In the genomic region with DNA sequence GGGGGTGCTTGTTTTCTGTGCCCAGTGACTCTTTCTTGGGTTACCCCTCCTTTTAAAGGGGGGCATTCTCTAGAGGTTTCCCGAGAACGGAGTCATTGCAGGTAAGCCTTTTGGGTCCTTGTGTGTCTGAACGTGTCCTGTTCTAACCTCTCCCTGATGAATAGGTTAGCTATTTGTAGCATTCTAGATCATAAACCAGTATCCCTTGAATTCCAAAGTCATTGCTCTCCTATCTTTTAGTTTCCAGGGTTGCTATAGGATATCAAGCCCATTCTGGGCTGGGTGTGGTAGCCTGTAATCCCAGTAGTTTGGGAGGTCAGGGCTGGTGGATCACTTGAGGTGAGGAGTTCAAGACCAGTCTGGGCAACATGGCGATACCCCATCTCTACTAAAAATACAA, we compare ENCODE assay signal across 12 cellular contexts.
DNase-seq lines count a peak whose midpoint lies in the region; ATAC-seq and TF ChIP-seq lines count a peak whose summit lies in the region.
"Had no signal": no experiment of that assay in that cellular context is flagged by ENCODE, and none has a peak within 500 bp of the region (broad histone marks: within the 10 kb centered on the region; RNA-seq: fewer than 3 reads in every experiment).

No MANE protein-coding gene starts in this region.

- TF ChIP-seq POLR2A in tibial nerve (IDR thresholded peaks at IDR 0.05) = no peak

- H3F3A ChIP-seq in neural progenitor cell (ENCODE audit: low read depth) = no peaks in the 10 kb centered on the region

- H3K4me1 ChIP-seq in RWPE2 (ENCODE audit: insufficient read depth, poor library complexity, severe bottlenecking) = peaks cover 12% of the 10 kb centered on the region
- H3K4me1 ChIP-seq in foreskin keratinocyte = peaks cover 26% of the 10 kb centered on the region
- H3K4me1 ChIP-seq in neural progenitor cell = peaks cover 7% of the 10 kb centered on the region
- peaks cover 0 to 15% (median 2%) of the 10 kb centered on the region in 4 donors for H3K4me1 ChIP-seq in tibial nerve

- H3K27me3 ChIP-seq in RWPE2 (ENCODE audit: insufficient read depth, poor library complexity, severe bottlenecking) (no peaks in the 10 kb centered on the region), foreskin keratinocyte (no peaks in the 10 kb centered on the region), neural progenitor cell (no peaks in the 10 kb centered on the region), tibial nerve (no peaks in the 10 kb centered on the region)

- H3K4me3 ChIP-seq in RWPE2 (ENCODE audit: severe bottlenecking) (no peak overlapping the region), neural progenitor cell (no peak overlapping the region), tibial nerve (no peak overlapping the region), foreskin fibroblast (ENCODE audit: low read depth in 1 of 2, low read length in 2 of 2) (no peak overlapping the region)

- peaks cover 3% of the 10 kb centered on the region for H3K9me3 Mint-ChIP-seq in neural progenitor cell
- H3K9me3 Mint-ChIP-seq: CD8-positive, alpha-beta T cell had no signal

- no peak overlapping the region for H3K9ac ChIP-seq in neural progenitor cell

- H3K4me1 Mint-ChIP-seq in neural progenitor cell = peaks cover 16% of the 10 kb centered on the region

- TF ChIP-seq CTCF in RWPE2 (IDR thresholded peaks at IDR 0.05; ENCODE audit: poor library complexity, severe bottlenecking) (no peak), foreskin keratinocyte (conservative IDR thresholded peaks at IDR 0.05) (no peak), neural progenitor cell (IDR thresholded peaks at IDR 0.05) (no peak), tibial nerve (IDR thresholded peaks at IDR 0.05) (no peak), foreskin fibroblast (IDR thresholded peaks at IDR 0.05; ENCODE audit: low read depth, low read length) (no peak)

- no peaks in the 10 kb centered on the region for H3K9me3 ChIP-seq in RWPE2 (ENCODE audit: severe bottlenecking)
- H3K9me3 ChIP-seq in neural progenitor cell (ENCODE audit: low read depth) = no peaks in the 10 kb centered on the region
- H3K9me3 ChIP-seq in tibial nerve = no peaks in the 10 kb centered on the region

- H3K4me2 ChIP-seq in neural progenitor cell = no peak overlapping the region

- no peak for TF ChIP-seq EP300 in tibial nerve (IDR thresholded peaks at IDR 0.05)

- H2AFZ ChIP-seq in neural progenitor cell (replicated peaks) = no peak overlapping the region

- no peaks in the 10 kb centered on the region for H3K36me3 Mint-ChIP-seq in neural progenitor cell
- H3K36me3 Mint-ChIP-seq: CD14-positive monocyte; CD8-positive, alpha-beta T cell had no signal

- no peaks in the 10 kb centered on the region for H3K36me3 ChIP-seq in RWPE2 (ENCODE audit: low read depth)
- H3K36me3 ChIP-seq in neural progenitor cell = no peaks in the 10 kb centered on the region
- H3K36me3 ChIP-seq in tibial nerve = no peaks in the 10 kb centered on the region

- H3K4me3 Mint-ChIP-seq in neural progenitor cell = no peak overlapping the region
- H3K4me3 Mint-ChIP-seq: CD14-positive monocyte; CD8-positive, alpha-beta T cell had no signal

- DNase-seq in RWPE2 (ENCODE audit: low spot score) (no peak), foreskin keratinocyte (peak; percentile 45 to 83), neural progenitor cell (ENCODE audit: low spot score) (no peak), tibial nerve (ENCODE audit: low spot score in 2 of 2) (no peak), foreskin fibroblast (no peak), HCEC 1CT (no peak), UCSD-AML1 (lab: John Stamatoyannopoulos, UW; ENCODE audit: unreplicated experiment) (no peak)
- DNase-seq: CD8-positive, alpha-beta T cell; DMS53; GF-D8; IMR-90 had no signal

- H3K27me3 Mint-ChIP-seq in neural progenitor cell (ENCODE audit: insufficient read depth, low read depth) = peaks cover 3% of the 10 kb centered on the region

- ATAC-seq in RWPE2 (ENCODE audit: low read depth) = peak; percentile 44; the same call in 2 of the 3 replicates
- peak; percentile 41 for ATAC-seq in foreskin keratinocyte
- ATAC-seq: CD8-positive, alpha-beta T cell had no signal

- H4K20me1 ChIP-seq in neural progenitor cell (ENCODE audit: low read depth) = no peaks in the 10 kb centered on the region

- H3K27ac ChIP-seq in RWPE2 (ENCODE audit: poor library complexity, severe bottlenecking) (no peak overlapping the region), foreskin keratinocyte (no peak overlapping the region), neural progenitor cell (no peak overlapping the region), tibial nerve (no peak overlapping the region)

- H3K27ac Mint-ChIP-seq in neural progenitor cell = peak overlapping the region; percentile 57
- H3K27ac Mint-ChIP-seq: CD8-positive, alpha-beta T cell had no signal

- WGBS in tibial nerve, 2 donors = 91 to 93% methylated on average over 4 of the region's 4 CpGs

- H3K79me2 ChIP-seq in neural progenitor cell (ENCODE audit: low read depth) = no peaks in the 10 kb centered on the region

Comparison
In these comparisons a context has a peak if more than half of its experiments do, and no peak if none do; other contexts are left out.
1. DNase-seq: peak in foreskin keratinocyte (2 of 2); none in RWPE2 (single experiment), neural progenitor cell (single experiment), tibial nerve (0 of 2), foreskin fibroblast (0 of 2), HCEC 1CT (single experiment) and UCSD-AML1 (single experiment).